Comparison of ENCODE assay signal across 36 cellular contexts in genomic region chr7:112236597-112236996, GRCh38.
"Had no signal": no experiment of that assay in that cellular context is flagged by ENCODE, and none has a peak within 500 bp of the region (broad histone marks: within the 10 kb centered on the region; RNA-seq: fewer than 3 reads in every experiment).

No MANE protein-coding gene starts in this region.

- H3K36me3 ChIP-seq: adrenal gland, brain microvascular endothelial cell, breast epithelium, cardiac muscle cell had no signal

- H3K27me3 ChIP-seq: adrenal gland, body of pancreas, brain microvascular endothelial cell, breast epithelium, cardiac muscle cell had no signal

- H3K4me1 ChIP-seq: breast epithelium had no signal

- H3K4me3 ChIP-seq: adrenal gland, body of pancreas, breast epithelium, cardiac muscle cell had no signal

- DNase-seq: activated B cell treated with CpG ODN at 0.5 μM for 24 hours; activated CD4-positive, alpha-beta memory T cell treated with anti-CD3 and anti-CD28 coated beads for 36 hours; activated CD4-positive, alpha-beta T cell treated with anti-CD3 and anti-CD28 coated beads for 4 hours; activated CD4-positive, alpha-beta T cell treated with anti-CD3 and anti-CD28 coated beads, Interleukin-2, amount 10 ng/mL, durations not matched to agents 24 days and 14 days; activated CD4-positive, alpha-beta T cell treated with anti-CD3 and anti-CD28 coated beads, Interleukin-2, amount 50 U/mL, for 1 hour; activated CD4-positive, alpha-beta T cell treated with anti-CD3 and anti-CD28 coated beads, Interleukin-2, amount 50 U/mL, for 4 hours; activated CD4-positive, CD25-positive, alpha-beta regulatory T cell treated with anti-CD3 and anti-CD28 coated beads, Interleukin-2, amount 50 U/mL, for 72 hours; activated CD8-positive, alpha-beta memory T cell treated with anti-CD3 and anti-CD28 coated beads, Interleukin-2, amount 50 U/mL, for 4 hours; activated CD8-positive, alpha-beta T cell treated with anti-CD3 and anti-CD28 coated beads for 36 hours; activated effector memory CD4-positive, alpha-beta T cell treated with anti-CD3 and anti-CD28 coated beads, Interleukin-2, amount 50 U/mL, for 16 hours; activated gamma-delta T cell treated with Interleukin-2 at 50 U/mL for 16 hours; activated naive CD4-positive, alpha-beta T cell; activated naive CD4-positive, alpha-beta T cell treated with anti-CD3 and anti-CD28 coated beads for 36 hours; activated naive CD4-positive, alpha-beta T cell treated with anti-CD3 and anti-CD28 coated beads, Interleukin-2, amount 50 U/mL, for 16 hours; activated naive CD8-positive, alpha-beta T cell treated with anti-CD3 and anti-CD28 coated beads for 36 hours; activated T-cell treated with anti-CD3 and anti-CD28 coated beads for 4 hours; activated T-cell treated with anti-CD3 and anti-CD28 coated beads, Interleukin-2, amount 50 U/mL, for 1 hour; activated T-cell treated with anti-CD3 and anti-CD28 coated beads, Interleukin-2, amount 50 U/mL, for 4 hours; activated T-cell treated with anti-CD3 and anti-CD28 coated beads, Interleukin-2, amount 50 U/mL, for 72 hours; adrenal gland; amniotic stem cell; aorta; body of pancreas; brain microvascular endothelial cell; caudate nucleus; cerebellar nuclear complex; T-helper 1 cell; T-helper 2 cell; T-helper 9 cell had no signal

- H3K27ac ChIP-seq: adrenal gland, body of pancreas, brain microvascular endothelial cell, breast epithelium, cardiac muscle cell, VCaP had no signal

- ATAC-seq: activated CD8-positive, alpha-beta T cell treated with anti-CD3 and anti-CD28 coated beads for 36 hours; activated naive CD4-positive, alpha-beta T cell treated with anti-CD3 and anti-CD28 coated beads, Interleukin-2, amount 50 U/mL, for 72 hours; activated T-cell treated with anti-CD3 and anti-CD28 coated beads, Interleukin-2, amount 50 U/mL, for 4 hours; activated T-cell treated with anti-CD3 and anti-CD28 coated beads, Interleukin-2, amount 50 U/mL, for 72 hours; activated T-helper 17 cell treated with anti-CD3 and anti-CD28 coated beads, Interleukin-2, amount 50 U/mL, for 72 hours; body of pancreas had no signal

- FAIRE-seq: astrocyte, TTC549 had no signal

- H3K9me3 ChIP-seq: adrenal gland, body of pancreas, breast epithelium had no signal
